ENCODE assay signal across 8 cellular contexts in genomic region chr3:177358968-177359600, GRCh38.
DNase-seq lines count a peak whose midpoint lies in the region; ATAC-seq and TF ChIP-seq lines count a peak whose summit lies in the region.

No MANE protein-coding gene starts in this region.

- H3K27me3 ChIP-seq in cardiac muscle cell = no peaks in the 10 kb centered on the region
- H3K27me3 ChIP-seq in psoas muscle (ENCODE audit: insufficient read depth in 3 of 3, low read length in 2 of 3) = no peaks in the 10 kb centered on the region

- intact Hi-C loops in activated naive CD4-positive, alpha-beta T cell treated with anti-CD3 and anti-CD28 coated beads for 36 hours (cut with micrococcal nuclease) = loop anchor here (1.0 to 10.0 kb wide), 2 partner anchors 75 to 646 kb away; no protein-coding TSS in a partner anchor
- intact Hi-C loops in psoas muscle (cut with DNase I) = loop anchor here (1.0 to 5.0 kb wide), 4 partner anchors 14 to 312 kb away; partner anchors contain the start of gene TBL1XR1 (in 1 of the 2)

- DNase-seq in activated T-cell treated with anti-CD3 and anti-CD28 coated beads for 1 hour (ENCODE audit: low read depth) (peak; percentile 20), activated T-cell treated with anti-CD3 and anti-CD28 coated beads for 4 hours (no peak), HT-29 (ENCODE audit: low spot score) (peak; percentile 82), RKO (ENCODE audit: low spot score) (peak; percentile 86), cardiac muscle cell (ENCODE audit: low read depth in 1 of 2, low spot score in 1 of 2) (peak; percentile 24 to 57), psoas muscle (peak; percentile 50 to 69)
- DNase-seq in activated naive CD4-positive, alpha-beta T cell treated with anti-CD3 and anti-CD28 coated beads for 36 hours = peak; percentile 65

- no peaks in the 10 kb centered on the region for H3K36me3 Mint-ChIP-seq in activated naive CD4-positive, alpha-beta T cell treated with anti-CD3 and anti-CD28 coated beads for 36 hours (ENCODE audit: low read depth)

- H3K9me3 ChIP-seq in cardiac muscle cell (ENCODE audit: low read depth) (no peaks in the 10 kb centered on the region), psoas muscle (no peaks in the 10 kb centered on the region)

- no peak for TF ChIP-seq CTCF in cardiac muscle cell (IDR thresholded peaks at IDR 0.05; ENCODE audit: low read depth, low read length)
- TF ChIP-seq CTCF in psoas muscle (IDR thresholded peaks at IDR 0.05) = no peak

- H3K27ac ChIP-seq in cardiac muscle cell = peak overlapping the region; percentile 82
- H3K27ac ChIP-seq in psoas muscle = peak overlapping the region; percentile 95

- H3K4me3 Mint-ChIP-seq in activated naive CD4-positive, alpha-beta T cell treated with anti-CD3 and anti-CD28 coated beads for 36 hours = peak overlapping the region; percentile 72

- WGBS in psoas muscle, 3 donors = 18 to 37% (median 31%) methylated on average over 31 of the region's 31 CpGs

- peaks cover 26% of the 10 kb centered on the region for H3K4me1 ChIP-seq in cardiac muscle cell (ENCODE audit: low read depth)
- H3K4me1 ChIP-seq in psoas muscle = peaks cover 52% of the 10 kb centered on the region

- CTCF ChIA-PET in activated naive CD4-positive, alpha-beta T cell treated with anti-CD3 and anti-CD28 coated beads for 36 hours (lab: Charles Lee) = interaction anchor here (1.3 to 1.4 kb wide), 2 partner anchors 160 to 206 kb away, joined by 3 to 7 read pairs; no protein-coding TSS in a partner anchor

- H3K4me1 Mint-ChIP-seq in activated naive CD4-positive, alpha-beta T cell treated with anti-CD3 and anti-CD28 coated beads for 36 hours (ENCODE audit: low read depth) = peaks cover 54% of the 10 kb centered on the region

- H3K9me3 Mint-ChIP-seq in activated naive CD4-positive, alpha-beta T cell treated with anti-CD3 and anti-CD28 coated beads for 36 hours = no peaks in the 10 kb centered on the region

- H3K27me3 Mint-ChIP-seq in activated naive CD4-positive, alpha-beta T cell treated with anti-CD3 and anti-CD28 coated beads for 36 hours (ENCODE audit: low read depth) = no peaks in the 10 kb centered on the region

- ATAC-seq in psoas muscle (peak; percentile 17 to 35 (median 26)), HG02981 (IDR thresholded peaks at IDR 0.05; ENCODE audit: unreplicated experiment) (no peak)

- H3K4me3 ChIP-seq in cardiac muscle cell (peak overlapping the region; percentile 14), psoas muscle (peak overlapping the region; percentile 60)

- peak overlapping the region; percentile 94 for H3K27ac Mint-ChIP-seq in activated naive CD4-positive, alpha-beta T cell treated with anti-CD3 and anti-CD28 coated beads for 36 hours

- H3K36me3 ChIP-seq in cardiac muscle cell (no peaks in the 10 kb centered on the region), psoas muscle (ENCODE audit: insufficient read depth in 1 of 2, low read depth in 1 of 2) (no peaks in the 10 kb centered on the region)
